Comparison of ENCODE assay signal across 7 cellular contexts in the genomic region with DNA sequence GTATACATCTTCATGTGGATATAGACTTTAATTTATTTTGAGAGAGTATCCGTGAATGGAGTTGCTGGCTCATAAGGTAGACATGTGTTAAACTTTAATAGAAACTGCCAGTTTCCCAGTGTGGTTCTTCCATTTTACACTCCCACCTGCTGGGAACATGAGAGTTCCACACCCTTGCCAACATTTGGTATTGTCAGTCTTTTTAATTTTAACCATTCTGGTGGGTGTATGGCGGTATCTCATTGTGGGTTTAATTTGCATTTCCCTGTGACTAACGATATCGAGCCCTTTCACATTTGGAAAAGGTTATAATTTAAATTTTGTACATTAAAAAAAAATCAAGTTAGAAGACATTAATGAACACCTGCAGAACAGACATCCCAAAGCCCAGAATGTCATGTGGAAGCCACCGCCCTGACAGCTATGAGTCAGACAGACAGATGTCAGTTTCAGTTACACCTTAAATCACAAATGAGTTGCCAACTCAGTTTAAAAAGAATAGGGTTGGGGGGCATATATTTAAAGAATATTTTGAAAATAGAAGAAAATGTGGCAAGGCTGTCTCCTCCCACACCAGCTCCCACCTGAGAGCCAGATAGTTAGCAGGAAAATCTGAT. TPM values are rescaled to one million over a fixed set of nuclear protein-coding genes. Genes with fewer than 3 reads are reported as not detected.
A peak's percentile ranks its signal among the peaks of the same experiment; 100 is the strongest.
DNase-seq lines count a peak whose midpoint lies in the region; ATAC-seq and TF ChIP-seq lines count a peak whose summit lies in the region.

No MANE protein-coding gene starts in this region.

- 85 to 95% methylated on average over 5 of the region's 5 CpGs for WGBS in gastroesophageal sphincter (ENCODE audit: low coverage in 1 of 2), 2 donors

- DNase-seq in naive thymus-derived CD4-positive, alpha-beta T cell, result no peak
- DNase-seq in HuH-7.5 (ENCODE audit: low spot score), result no peak
- no peak for DNase-seq in HAP-1 (ENCODE audit: low spot score in 2 of 2)

- no peak overlapping the region for H2AFZ ChIP-seq in OCI-LY1 (ENCODE audit: low read length)

- H3K9me3 Mint-ChIP-seq in naive thymus-derived CD4-positive, alpha-beta T cell, result peaks cover 2 to 20% (median 4%) of the 10 kb centered on the region in 11 donors

- H3K4me1 Mint-ChIP-seq in naive thymus-derived CD4-positive, alpha-beta T cell, result peaks cover 0 to 47% (median 6%) of the 10 kb centered on the region in 7 donors

- CTCF ChIA-PET in naive thymus-derived CD4-positive, alpha-beta T cell (lab: Charles Lee), result interaction anchor here (0.6 kb wide), 1 partner anchor 156 kb away, joined by 3 read pairs; no protein-coding TSS in a partner anchor

- H3K4me2 ChIP-seq in OCI-LY1 (ENCODE audit: low read length), result peak overlapping the region; percentile 14; the same call in 1 of the 2 replicates

- in situ Hi-C loops in HAP-1 (cut with MboI; ENCODE audit: low sequenced_read_pairs), result no loop called here

- POLR2A ChIA-PET in naive thymus-derived CD4-positive, alpha-beta T cell (lab: Charles Lee), result interaction anchor here (0.6 kb wide), 1 partner anchor 8 kb away, joined by 3 read pairs; no protein-coding TSS in a partner anchor

- ATAC-seq in GM18909 (IDR thresholded peaks at IDR 0.05; ENCODE audit: poor library complexity, unreplicated experiment) (peak; percentile 77), HG02642 (IDR thresholded peaks at IDR 0.05; ENCODE audit: poor library complexity, unreplicated experiment) (peak; percentile 83), gastroesophageal sphincter (no peak)
- no peak for ATAC-seq in naive thymus-derived CD4-positive, alpha-beta T cell

- H3K9me2 ChIP-seq in OCI-LY1 (ENCODE audit: low read depth, low read length), result no peaks in the 10 kb centered on the region

- H3K27me3 ChIP-seq in OCI-LY1 (ENCODE audit: insufficient read depth, low read length) (peaks cover 5% of the 10 kb centered on the region; the same call in 1 of the 2 replicates), gastroesophageal sphincter (no peaks in the 10 kb centered on the region), HAP-1 (ENCODE audit: low read depth) (no peaks in the 10 kb centered on the region; the same call in 1 of the 2 replicates)
- no peaks in the 10 kb centered on the region for H3K27me3 ChIP-seq in naive thymus-derived CD4-positive, alpha-beta T cell (ENCODE audit: control insufficient read depth in 2 of 2, insufficient read depth in 2 of 2, low read length in 2 of 2)

- no peak overlapping the region for H3K4me3 ChIP-seq in OCI-LY1 (ENCODE audit: low read depth, low read length, poor library complexity, severe bottlenecking)
- H3K4me3 ChIP-seq in gastroesophageal sphincter, result no peak overlapping the region
- no peak overlapping the region for H3K4me3 ChIP-seq in naive thymus-derived CD4-positive, alpha-beta T cell (ENCODE audit: low read length)
- no peak overlapping the region for H3K4me3 ChIP-seq in HAP-1

- H3K79me2 ChIP-seq in OCI-LY1 (ENCODE audit: insufficient read depth, low read length), result no peaks in the 10 kb centered on the region

- intact Hi-C loops in naive thymus-derived CD4-positive, alpha-beta T cell (cut with micrococcal nuclease), result no loop called here

- H3K36me3 ChIP-seq in OCI-LY1 (ENCODE audit: insufficient read depth, low read length) (no peaks in the 10 kb centered on the region), gastroesophageal sphincter (no peaks in the 10 kb centered on the region), HAP-1 (replicated peaks) (no peaks in the 10 kb centered on the region)
- no peaks in the 10 kb centered on the region for H3K36me3 ChIP-seq in naive thymus-derived CD4-positive, alpha-beta T cell (ENCODE audit: control insufficient read depth in 2 of 3, insufficient read depth in 3 of 3, low read length in 3 of 3)

- no peaks in the 10 kb centered on the region for H3F3A ChIP-seq in OCI-LY1 (ENCODE audit: insufficient read depth, low read length)

- H3K36me3 Mint-ChIP-seq in naive thymus-derived CD4-positive, alpha-beta T cell, result peaks cover 0 to 23% (median 0%) of the 10 kb centered on the region in 5 donors

- no peaks in the 10 kb centered on the region for H4K20me1 ChIP-seq in OCI-LY1 (ENCODE audit: insufficient read depth, low read length)

- H3K27ac ChIP-seq in OCI-LY1 (ENCODE audit: low read depth, low read length, poor library complexity, severe bottlenecking), result no peak overlapping the region
- H3K27ac ChIP-seq in gastroesophageal sphincter, result peak overlapping the region in 3 of 4 donors; percentile 2 to 73 (median 62)
- no peak overlapping the region for H3K27ac ChIP-seq in naive thymus-derived CD4-positive, alpha-beta T cell (ENCODE audit: low read depth, low read length)

- no peak overlapping the region for H3K9ac ChIP-seq in OCI-LY1 (ENCODE audit: low read length)

- H3K9me3 ChIP-seq in OCI-LY1 (ENCODE audit: low read length), result no peaks in the 10 kb centered on the region
- no peaks in the 10 kb centered on the region for H3K9me3 ChIP-seq in gastroesophageal sphincter
- no peaks in the 10 kb centered on the region for H3K9me3 ChIP-seq in naive thymus-derived CD4-positive, alpha-beta T cell (ENCODE audit: control insufficient read depth in 2 of 3, low read length in 3 of 3)
- H3K9me3 ChIP-seq in HAP-1, result no peaks in the 10 kb centered on the region; the same call in 1 of the 2 replicates

- H3K27ac Mint-ChIP-seq in naive thymus-derived CD4-positive, alpha-beta T cell, result no peak overlapping the region

- no peak overlapping the region for H3K4me3 Mint-ChIP-seq in naive thymus-derived CD4-positive, alpha-beta T cell

- H3K4me1 ChIP-seq in OCI-LY1 (ENCODE audit: insufficient read depth, low read length, severe bottlenecking) (peaks cover 8% of the 10 kb centered on the region), gastroesophageal sphincter (peaks cover 0 to 28% (median 7%) of the 10 kb centered on the region in 3 donors), HAP-1 (peaks cover 14% of the 10 kb centered on the region)
- peaks cover 0 to 4% of the 10 kb centered on the region in 2 donors for H3K4me1 ChIP-seq in naive thymus-derived CD4-positive, alpha-beta T cell (ENCODE audit: control insufficient read depth in 2 of 2, insufficient read depth in 2 of 2, low read length in 2 of 2)

- TF ChIP-seq CTCF in OCI-LY1 (IDR thresholded peaks at IDR 0.05; ENCODE audit: low read length), result no peak
- no peak for TF ChIP-seq CTCF in gastroesophageal sphincter (IDR thresholded peaks at IDR 0.05)

- no peak for TF ChIP-seq POLR2A in gastroesophageal sphincter (IDR thresholded peaks at IDR 0.05)

- no peak for TF ChIP-seq EP300 in gastroesophageal sphincter (IDR thresholded peaks at IDR 0.05)

- peaks cover 0 to 4% (median 2%) of the 10 kb centered on the region in 5 donors for H3K27me3 Mint-ChIP-seq in naive thymus-derived CD4-positive, alpha-beta T cell

RNA-seq across cellular contexts. Expression of a gene that starts 36.9 kb away (rescaled TPM):
- 10 to 100 TPM in 1 of 4 donors, 1 to 10 TPM in 3; 4.4 to 17.2 (median 5.9) TPM for total RNA-seq in gastroesophageal sphincter
- total RNA-seq in naive thymus-derived CD4-positive, alpha-beta T cell, result 10 to 100 TPM in 1 of 5 experiments, 1 to 10 TPM in 2, under 1 TPM in 2; 0.30 to 10.1 (median 1.0) TPM
- polyA plus RNA-seq in naive thymus-derived CD4-positive, alpha-beta T cell, result under 1 TPM in 1 of 2 donors, not detected in 1; 0.20 TPM

Comparison
In these comparisons a context has a peak if more than half of its experiments do, and no peak if none do; other contexts are left out.
1. ATAC-seq: peak in GM18909 (single experiment) and HG02642 (single experiment); none in gastroesophageal sphincter (single experiment) and naive thymus-derived CD4-positive, alpha-beta T cell (single experiment).
2. H3K27ac ChIP-seq: peak in gastroesophageal sphincter (3 of 4); none in OCI-LY1 (single experiment) and naive thymus-derived CD4-positive, alpha-beta T cell (single experiment).